In the genomic region with DNA sequence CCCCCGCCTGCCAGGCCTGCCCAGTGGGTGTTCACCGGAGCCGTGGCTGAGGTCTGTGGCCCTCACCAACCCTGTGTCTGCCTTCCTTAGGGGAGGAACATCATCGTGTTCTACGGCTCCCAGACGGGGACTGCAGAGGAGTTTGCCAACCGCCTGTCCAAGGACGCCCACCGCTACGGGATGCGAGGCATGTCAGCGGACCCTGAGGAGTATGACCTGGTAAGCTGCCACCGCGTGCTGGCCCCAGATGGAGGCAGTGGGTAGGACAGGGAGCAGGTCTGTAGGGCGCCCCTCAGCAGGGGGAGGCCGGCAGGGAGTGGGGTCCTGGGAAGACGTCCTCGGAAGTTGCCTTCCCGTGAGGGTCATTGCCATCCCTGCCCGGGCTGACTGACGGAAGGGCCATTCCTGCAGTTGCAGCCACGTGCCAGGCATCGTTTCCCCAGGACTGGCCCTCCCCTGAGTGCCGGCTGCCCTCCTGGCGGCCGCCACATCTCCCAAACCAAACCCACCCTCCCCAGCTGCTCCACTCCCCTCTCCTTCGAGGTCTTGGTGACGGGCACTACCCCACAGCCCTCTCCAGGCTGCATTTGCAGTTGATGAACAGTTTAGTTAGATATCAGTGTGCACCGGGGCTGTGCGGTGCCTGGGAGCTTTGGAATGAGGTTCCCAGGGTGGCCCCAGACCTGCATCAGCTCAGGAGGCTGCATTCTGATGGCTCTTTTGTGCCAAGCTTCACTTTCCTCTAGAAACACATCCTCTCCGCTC, we compare ENCODE assay signal across 26 cellular contexts. TPM values are rescaled to one million over a fixed set of nuclear protein-coding genes. Genes with fewer than 3 reads are reported as not detected.
DNase-seq lines count a peak whose midpoint lies in the region; ATAC-seq and TF ChIP-seq lines count a peak whose summit lies in the region.
"Had no signal": no experiment of that assay in that cellular context is flagged by ENCODE, and none has a peak within 500 bp of the region (broad histone marks: within the 10 kb centered on the region; RNA-seq: fewer than 3 reads in every experiment).

No MANE protein-coding gene starts in this region.

- no peaks in the 10 kb centered on the region for H3K36me3 ChIP-seq in cardiac muscle cell
- peaks cover 54% of the 10 kb centered on the region for H3K36me3 ChIP-seq in right atrium auricular region
- H3K36me3 ChIP-seq in endodermal cell (ENCODE audit: control insufficient read depth, insufficient read depth, low read length), result peaks cover 13% of the 10 kb centered on the region
- peaks cover 12% of the 10 kb centered on the region for H3K36me3 ChIP-seq in mucosa of stomach (ENCODE audit: control insufficient read depth, insufficient read depth, low read length)
- H3K36me3 ChIP-seq in upper lobe of right lung, result peaks cover 75% of the 10 kb centered on the region

- H3K9me3 ChIP-seq in cardiac muscle cell (ENCODE audit: low read depth), result no peaks in the 10 kb centered on the region
- H3K9me3 ChIP-seq in right atrium auricular region, result no peaks in the 10 kb centered on the region
- H3K9me3 ChIP-seq in endodermal cell (ENCODE audit: control insufficient read depth, low read length), result no peaks in the 10 kb centered on the region
- H3K9me3 ChIP-seq in mucosa of stomach (ENCODE audit: control insufficient read depth, low read length), result no peaks in the 10 kb centered on the region
- no peaks in the 10 kb centered on the region for H3K9me3 ChIP-seq in upper lobe of right lung
- H3K9me3 ChIP-seq: prostate gland, thyroid gland had no signal

- no peaks in the 10 kb centered on the region for H3K27me3 Mint-ChIP-seq in endodermal cell (ENCODE audit: insufficient read depth)
- H3K27me3 Mint-ChIP-seq: brain; CD8-positive, alpha-beta memory T cell; dendritic cell treated with granulocyte-macrophage colony-stimulating factor and Interleukin-4, amounts not matched to agents 40 ng/mL and 50 ng/mL, for 4 days; naive thymus-derived CD4-positive, alpha-beta T cell had no signal

- peak overlapping the region; percentile 72 for H3K27ac ChIP-seq in cardiac muscle cell
- H3K27ac ChIP-seq in right atrium auricular region, result peak overlapping the region in 1 of 2 donors; percentile 34
- no peak overlapping the region for H3K27ac ChIP-seq in endodermal cell (ENCODE audit: low read depth, low read length)
- no peak overlapping the region for H3K27ac ChIP-seq in upper lobe of right lung
- H3K27ac ChIP-seq in caudate nucleus (ENCODE audit: low read depth, low read length), result no peak overlapping the region
- H3K27ac ChIP-seq: GM23248, prostate gland had no signal

- no peak for TF ChIP-seq CTCF in cardiac muscle cell (IDR thresholded peaks at IDR 0.05; ENCODE audit: low read depth, low read length)
- TF ChIP-seq CTCF in right atrium auricular region (IDR thresholded peaks at IDR 0.05), result no peak
- no peak for TF ChIP-seq CTCF in endodermal cell (conservative IDR thresholded peaks at IDR 0.05)
- no peak for TF ChIP-seq CTCF in upper lobe of right lung (IDR thresholded peaks at IDR 0.05)

- DNase-seq in cardiac muscle cell (ENCODE audit: low read depth in 1 of 2, low spot score in 1 of 2), result no peak
- no peak for DNase-seq in right atrium auricular region (ENCODE audit: low spot score)
- peak; percentile 37 for DNase-seq in endodermal cell
- peak; percentile 54 for DNase-seq in upper lobe of right lung
- no peak for DNase-seq in T-helper 2 cell
- no peak for DNase-seq in GM19240 (ENCODE audit: insufficient read length, low spot score)
- no peak for DNase-seq in caudate nucleus (lab: John Stamatoyannopoulos, UW)
- DNase-seq: ACHN; activated CD4-positive, alpha-beta T cell treated with anti-CD3 and anti-CD28 coated beads, Interleukin-2, amount 50 U/mL, for 48 hours; activated T-cell treated with anti-CD3 and anti-CD28 coated beads, Interleukin-2, amount 50 U/mL, for 4 hours; CD8-positive, alpha-beta memory T cell; DND-41; GM23248; mammary epithelial cell; naive thymus-derived CD4-positive, alpha-beta T cell; NCI-H187; NCI-H2227 treated with DMSO at 0.1 percent for 48 hours; RPMI8226; stimulated activated CD4-positive, alpha-beta T cell treated with anti-CD3 and anti-CD28 coated beads, Interleukin-12 subunit alpha, Interleukin-12 subunit beta, amount 100 ng/mL, for 4 hours; SW 1271; thyroid gland had no signal

- H3K4me1 Mint-ChIP-seq in endodermal cell, result no peaks in the 10 kb centered on the region
- H3K4me1 Mint-ChIP-seq: naive thymus-derived CD4-positive, alpha-beta T cell had no signal

- H3K27ac Mint-ChIP-seq in endodermal cell, result peak overlapping the region; percentile 70
- H3K27ac Mint-ChIP-seq: dendritic cell treated with granulocyte-macrophage colony-stimulating factor and Interleukin-4, amounts not matched to agents 40 ng/mL and 50 ng/mL, for 4 days had no signal

- 91 to 93% methylated on average over 18 to 31 of the region's 31 CpGs for WGBS in endodermal cell (ENCODE audit: insufficient coverage in 1 of 2, insufficient read length in 1 of 2), 2 experiments

- no peak overlapping the region for H3K4me3 Mint-ChIP-seq in endodermal cell
- H3K4me3 Mint-ChIP-seq: activated T-cell treated with anti-CD3 and anti-CD28 coated beads, Interleukin-2, amount 50 U/mL, for 4 hours; brain; CD8-positive, alpha-beta memory T cell; dendritic cell treated with granulocyte-macrophage colony-stimulating factor and Interleukin-4, amounts not matched to agents 40 ng/mL and 50 ng/mL, for 4 days; naive thymus-derived CD4-positive, alpha-beta T cell had no signal

- H3K27me3 ChIP-seq in cardiac muscle cell (no peaks in the 10 kb centered on the region), right atrium auricular region (no peaks in the 10 kb centered on the region), endodermal cell (ENCODE audit: control insufficient read depth, insufficient read depth, low read length, poor library complexity, severe bottlenecking) (no peaks in the 10 kb centered on the region), mucosa of stomach (ENCODE audit: control insufficient read depth, insufficient read depth, low read length) (no peaks in the 10 kb centered on the region), upper lobe of right lung (no peaks in the 10 kb centered on the region)
- H3K27me3 ChIP-seq: thyroid gland had no signal

- H3K4me3 ChIP-seq in cardiac muscle cell (no peak overlapping the region), right atrium auricular region (no peak overlapping the region), endodermal cell (ENCODE audit: low read length) (no peak overlapping the region), mucosa of stomach (ENCODE audit: low read length) (no peak overlapping the region), upper lobe of right lung (no peak overlapping the region)
- H3K4me3 ChIP-seq: GM23248, prostate gland, thyroid gland had no signal

- peaks cover 7% of the 10 kb centered on the region for H3K4me1 ChIP-seq in cardiac muscle cell (ENCODE audit: low read depth)
- peaks cover 0 to 8% of the 10 kb centered on the region in 2 donors for H3K4me1 ChIP-seq in right atrium auricular region
- H3K4me1 ChIP-seq in endodermal cell (ENCODE audit: control insufficient read depth, insufficient read depth, low read length), result no peaks in the 10 kb centered on the region
- peaks cover 23% of the 10 kb centered on the region for H3K4me1 ChIP-seq in mucosa of stomach (ENCODE audit: control insufficient read depth, insufficient read depth, low read length)
- no peaks in the 10 kb centered on the region for H3K4me1 ChIP-seq in upper lobe of right lung
- H3K4me1 ChIP-seq: prostate gland, thyroid gland had no signal

- intact Hi-C loops in upper lobe of right lung (cut with DNase I), result no loop called here

- H3K9me3 Mint-ChIP-seq in endodermal cell, result no peaks in the 10 kb centered on the region
- H3K9me3 Mint-ChIP-seq: activated naive CD4-positive, alpha-beta T cell treated with anti-CD3 and anti-CD28 coated beads, Interleukin-2, amount 50 U/mL, for 72 hours; activated T-cell treated with anti-CD3 and anti-CD28 coated beads, Interleukin-2, amount 50 U/mL, for 4 hours; brain; CD8-positive, alpha-beta memory T cell; dendritic cell treated with granulocyte-macrophage colony-stimulating factor and Interleukin-4, amounts not matched to agents 40 ng/mL and 50 ng/mL, for 4 days; naive thymus-derived CD4-positive, alpha-beta T cell had no signal

- no peak for ATAC-seq in upper lobe of right lung
- ATAC-seq: activated naive CD4-positive, alpha-beta T cell treated with anti-CD3 and anti-CD28 coated beads, Interleukin-2, amount 50 U/mL, for 72 hours; activated T-cell treated with anti-CD3 and anti-CD28 coated beads, Interleukin-2, amount 50 U/mL, for 4 hours; naive thymus-derived CD4-positive, alpha-beta T cell had no signal

- H3K36me3 Mint-ChIP-seq in endodermal cell (ENCODE audit: low read depth), result peaks cover 25% of the 10 kb centered on the region
- H3K36me3 Mint-ChIP-seq: activated naive CD4-positive, alpha-beta T cell treated with anti-CD3 and anti-CD28 coated beads, Interleukin-2, amount 50 U/mL, for 72 hours had no signal

- H3K9ac ChIP-seq in endodermal cell (ENCODE audit: extremely low read depth, low read length, poor library complexity, severe bottlenecking) (no peak overlapping the region), mucosa of stomach (ENCODE audit: low read length) (peak overlapping the region; percentile 22)
- H3K9ac ChIP-seq: GM23248 had no signal

RNA-seq across cellular contexts. Expression of a gene that starts 14.9 kb away (rescaled TPM):
- total RNA-seq in cardiac muscle cell (20.0 and 24.6 TPM in 2 replicates), right atrium auricular region (10 to 100 TPM; 35.3 to 50.0 TPM), endodermal cell (10 to 100 TPM; 18.8 to 19.1 TPM), upper lobe of right lung (43.9 TPM)
- 56.9 and 69.9 TPM in 2 replicates for polyA plus RNA-seq in cardiac muscle cell
- 28.4 TPM for polyA plus RNA-seq in endodermal cell (2013, experiment 1 of 2)
- 30.6 TPM for polyA plus RNA-seq in endodermal cell (2013, experiment 2 of 2)

Comparison
In these comparisons a context has a peak if more than half of its experiments do, and no peak if none do; other contexts are left out.
1. DNase-seq: peak in endodermal cell (single experiment) and upper lobe of right lung (single experiment); none in cardiac muscle cell (0 of 2), right atrium auricular region (single experiment), T-helper 2 cell (0 of 5), GM19240 (single experiment) and caudate nucleus (0 of 61).